In the genomic region with DNA sequence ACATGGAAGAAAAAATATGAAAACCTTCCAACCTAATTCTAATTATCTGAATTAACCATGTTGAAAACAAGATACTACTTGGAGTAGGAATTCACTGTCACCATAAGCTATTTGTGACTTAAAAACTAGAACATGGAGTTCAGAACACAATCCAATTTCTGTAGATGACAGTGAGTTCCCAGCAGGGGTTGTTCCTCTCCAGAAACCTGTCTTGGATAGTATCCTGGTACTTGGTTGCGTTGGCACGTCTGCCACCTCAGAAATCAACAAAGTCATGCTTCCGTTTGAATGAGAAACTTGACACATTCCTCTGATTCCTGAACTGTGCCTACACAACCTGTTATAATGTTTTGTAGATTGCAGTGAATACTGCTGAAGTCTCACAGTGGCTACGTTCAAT, we compare ENCODE assay signal across 22 cellular contexts.
DNase-seq lines count a peak whose midpoint lies in the region; FAIRE-seq and TF ChIP-seq lines count a peak whose summit lies in the region.
"Had no signal": no experiment of that assay in that cellular context is flagged by ENCODE, and none has a peak within 500 bp of the region (broad histone marks: within the 10 kb centered on the region; RNA-seq: fewer than 3 reads in every experiment).

No MANE protein-coding gene starts in this region.

- no peak overlapping the region for H3K4me3 ChIP-seq in endodermal cell (ENCODE audit: low read length)
- H3K4me3 ChIP-seq in mesendoderm (ENCODE audit: low read length), result no peak overlapping the region
- no peak overlapping the region for H3K4me3 ChIP-seq in WERI-Rb-1 (ENCODE audit: low read depth, low read length)
- H3K4me3 ChIP-seq in small intestine (ENCODE audit: low read depth in 1 of 2, low read length in 2 of 2), result no peak overlapping the region
- H3K4me3 ChIP-seq: BLaER1, GM12878 had no signal

- no peaks in the 10 kb centered on the region for H3K27me3 Mint-ChIP-seq in endodermal cell (ENCODE audit: insufficient read depth)
- H3K27me3 Mint-ChIP-seq: CD4-positive, alpha-beta memory T cell had no signal

- no peak overlapping the region for H3K4me3 Mint-ChIP-seq in endodermal cell
- H3K4me3 Mint-ChIP-seq: CD14-positive monocyte; CD4-positive, alpha-beta memory T cell; CD4-positive, CD25-positive, alpha-beta regulatory T cell; CD8-positive, alpha-beta memory T cell had no signal

- no peak overlapping the region for H3K27ac Mint-ChIP-seq in endodermal cell
- H3K27ac Mint-ChIP-seq: CD14-positive monocyte; CD4-positive, alpha-beta memory T cell; CD4-positive, CD25-positive, alpha-beta regulatory T cell; CD8-positive, alpha-beta memory T cell had no signal

- H2AK5ac ChIP-seq in mesendoderm (ENCODE audit: low read length), result no peak overlapping the region

- H3K4ac ChIP-seq in mesendoderm (ENCODE audit: low read depth, low read length), result no peak overlapping the region

- no peak overlapping the region for H3K27ac ChIP-seq in endodermal cell (ENCODE audit: low read depth, low read length)
- H3K27ac ChIP-seq in mesendoderm (ENCODE audit: low read depth, low read length), result no peak overlapping the region
- no peak overlapping the region for H3K27ac ChIP-seq in WERI-Rb-1
- H3K27ac ChIP-seq in small intestine (ENCODE audit: low read depth in 1 of 2, low read length in 1 of 2), result no peak overlapping the region
- H3K27ac ChIP-seq: 22Rv1, BLaER1 had no signal

- no peaks in the 10 kb centered on the region for H3K4me1 ChIP-seq in endodermal cell (ENCODE audit: control insufficient read depth, insufficient read depth, low read length)
- peaks cover 3% of the 10 kb centered on the region for H3K4me1 ChIP-seq in mesendoderm (ENCODE audit: control insufficient read depth, low read depth, low read length)
- no peaks in the 10 kb centered on the region for H3K4me1 ChIP-seq in small intestine (ENCODE audit: control insufficient read depth in 2 of 2, insufficient read depth in 1 of 2, low read depth in 1 of 2, low read length in 1 of 2)
- H3K4me1 ChIP-seq: BE2C, BLaER1 had no signal

- no peaks in the 10 kb centered on the region for H3K79me1 ChIP-seq in mesendoderm (ENCODE audit: low read length)

- H3K18ac ChIP-seq in mesendoderm (ENCODE audit: low read length), result no peak overlapping the region

- TF ChIP-seq CTCF in D721Med (IDR thresholded peaks at IDR 0.05; ENCODE audit: insufficient read depth, missing control alignments) (no peak), endodermal cell (conservative IDR thresholded peaks at IDR 0.05) (no peak), WERI-Rb-1 (IDR thresholded peaks at IDR 0.05; ENCODE audit: low read depth, low read length) (no peak)

- whole genome bisulfite sequencing in endodermal cell (ENCODE audit: insufficient coverage in 1 of 2, insufficient read length in 1 of 2), 2 experiments, result 89 to 100% methylated on average over 1 to 4 of the region's 4 CpGs
- no CpG with 5 or more reads among the region's 4 CpGs for WGBS in mesendoderm (ENCODE audit: extremely low coverage, insufficient coverage, low lambda C conversion rate)
- WGBS in small intestine, 3 donors, result 88 to 96% (median 93%) methylated on average over 4 of the region's 4 CpGs

- no peaks in the 10 kb centered on the region for H3K79me2 ChIP-seq in mesendoderm (ENCODE audit: control insufficient read depth, insufficient read depth, low read length)

- no peak overlapping the region for H3K4me2 ChIP-seq in mesendoderm (ENCODE audit: low read length)
- H3K4me2 ChIP-seq: BLaER1 had no signal

- H3K9me3 Mint-ChIP-seq in endodermal cell, result peaks cover 3% of the 10 kb centered on the region

- H4K8ac ChIP-seq in mesendoderm (ENCODE audit: low read depth, low read length), result no peak overlapping the region

- no peak for DNase-seq in D721Med (ENCODE audit: insufficient read length, low spot score)
- peak; percentile 88 for DNase-seq in cerebellar cortex (ENCODE audit: low spot score)
- peak; percentile 53 for DNase-seq in endodermal cell
- DNase-seq in mesendoderm, result peak; percentile 77
- no peak for DNase-seq in WERI-Rb-1
- DNase-seq in 8988T, result no peak
- no peak for DNase-seq in small intestine
- DNase-seq: ACHN; BE2C; CD4-positive, alpha-beta memory T cell; CD4-positive, CD25-positive, alpha-beta regulatory T cell; CD8-positive, alpha-beta memory T cell; COR-L47; DMS79 treated with DMSO at 0.1 percent for 48 hours; GDM1 had no signal

- H3K36me3 Mint-ChIP-seq in endodermal cell (ENCODE audit: low read depth), result peaks cover 6% of the 10 kb centered on the region
- H3K36me3 Mint-ChIP-seq: CD14-positive monocyte; CD4-positive, alpha-beta memory T cell; CD4-positive, CD25-positive, alpha-beta regulatory T cell; CD8-positive, alpha-beta memory T cell had no signal

- no peak overlapping the region for H3K9ac ChIP-seq in endodermal cell (ENCODE audit: extremely low read depth, low read length, poor library complexity, severe bottlenecking)
- H3K9ac ChIP-seq in mesendoderm (ENCODE audit: low read length), result no peak overlapping the region
- H3K9ac ChIP-seq: BLaER1 had no signal

- H3K23ac ChIP-seq in mesendoderm (ENCODE audit: low read length), result no peak overlapping the region

- H3K36me3 ChIP-seq in endodermal cell (ENCODE audit: control insufficient read depth, insufficient read depth, low read length), result no peaks in the 10 kb centered on the region
- no peaks in the 10 kb centered on the region for H3K36me3 ChIP-seq in mesendoderm (ENCODE audit: control insufficient read depth, insufficient read depth, low read length)
- H3K36me3 ChIP-seq in WERI-Rb-1, result no peaks in the 10 kb centered on the region
- H3K36me3 ChIP-seq in small intestine (ENCODE audit: control insufficient read depth in 2 of 2, insufficient read depth in 2 of 2, low read length in 2 of 2), result no peaks in the 10 kb centered on the region
- H3K36me3 ChIP-seq: BE2C, BLaER1 had no signal

- FAIRE-seq in D721Med (lab: Jason Lieb, UNC) (peak; percentile 35), small intestine (lab: Jason Lieb, UNC) (no peak)
- FAIRE-seq: A204.1, GM12878, GM12892, GM18507 had no signal

- no peak overlapping the region for H3K56ac ChIP-seq in mesendoderm (ENCODE audit: low read length)

- peaks cover 9% of the 10 kb centered on the region for H3K9me3 ChIP-seq in endodermal cell (ENCODE audit: control insufficient read depth, low read length)
- H3K9me3 ChIP-seq in WERI-Rb-1 (ENCODE audit: severe bottlenecking), result no peaks in the 10 kb centered on the region
- H3K9me3 ChIP-seq in small intestine (ENCODE audit: control insufficient read depth, low read depth), result no peaks in the 10 kb centered on the region
- H3K9me3 ChIP-seq: BE2C, BLaER1 had no signal

- H4K5ac ChIP-seq in mesendoderm (ENCODE audit: low read length), result no peak overlapping the region

- no peak overlapping the region for H2BK15ac ChIP-seq in mesendoderm (replicated peaks; ENCODE audit: low read depth)

- H3K4me1 Mint-ChIP-seq in endodermal cell, result no peaks in the 10 kb centered on the region
- H3K4me1 Mint-ChIP-seq: CD14-positive monocyte; CD4-positive, alpha-beta memory T cell; CD4-positive, CD25-positive, alpha-beta regulatory T cell; CD8-positive, alpha-beta memory T cell had no signal

- H3K27me3 ChIP-seq in endodermal cell (ENCODE audit: control insufficient read depth, insufficient read depth, low read length, poor library complexity, severe bottlenecking) (no peaks in the 10 kb centered on the region), mesendoderm (ENCODE audit: insufficient read depth, low read length, poor library complexity) (no peaks in the 10 kb centered on the region), WERI-Rb-1 (ENCODE audit: insufficient read depth, low read depth, severe bottlenecking) (no peaks in the 10 kb centered on the region), small intestine (ENCODE audit: control insufficient read depth in 2 of 2, insufficient read depth in 2 of 2, low read length in 2 of 2) (no peaks in the 10 kb centered on the region)
- H3K27me3 ChIP-seq: BE2C, BLaER1 had no signal

- H2BK120ac ChIP-seq in mesendoderm (ENCODE audit: low read depth, low read length), result no peak overlapping the region

- no peak overlapping the region for H2BK5ac ChIP-seq in mesendoderm (ENCODE audit: low read length)

Comparison
In these comparisons a context has a peak if more than half of its experiments do, and no peak if none do; other contexts are left out.
1. DNase-seq: peak in cerebellar cortex (single experiment), endodermal cell (single experiment) and mesendoderm (single experiment); none in D721Med (single experiment), WERI-Rb-1 (single experiment), 8988T (single experiment) and small intestine (single experiment).